ENCODE assay signal across 22 cellular contexts in genomic region chr2:57156231-57156924, GRCh38.
"Had no signal": no experiment of that assay in that cellular context is flagged by ENCODE, and none has a peak within 500 bp of the region (broad histone marks: within the 10 kb centered on the region; RNA-seq: fewer than 3 reads in every experiment).

No MANE protein-coding gene starts in this region.

- H3K36me3 Mint-ChIP-seq: stimulated activated memory B cell treated with anti-CD40 and anti-IgM and Interleukin-4, amounts not matched to agents 10 μg/mL and 1 μg/mL and 100 μg/mL, for 72 hours had no signal

- H3K27me3 ChIP-seq: neutrophil, spleen, tibial artery, upper lobe of right lung, vagina had no signal

- FAIRE-seq: frontal cortex, islet of Langerhans had no signal

- ATAC-seq: heart right ventricle; mucosa of descending colon; naive thymus-derived CD8-positive, alpha-beta T cell; psoas muscle; sciatic nerve; stimulated activated memory B cell treated with anti-CD40 and anti-IgM and Interleukin-4, amounts not matched to agents 10 μg/mL and 1 μg/mL and 100 μg/mL, for 72 hours; upper lobe of right lung had no signal

- H3K4me1 Mint-ChIP-seq: naive thymus-derived CD8-positive, alpha-beta T cell; stimulated activated memory B cell treated with anti-CD40 and anti-IgM and Interleukin-4, amounts not matched to agents 10 μg/mL and 1 μg/mL and 100 μg/mL, for 72 hours had no signal

- DNase-seq: effector CD4-positive, alpha-beta T cell; heart right ventricle; hypothalamus; kidney glomerular epithelial cell; mucosa of descending colon; naive thymus-derived CD8-positive, alpha-beta T cell; psoas muscle; retina; spleen; stimulated activated CD4-positive, alpha-beta T cell treated with anti-CD3 and anti-CD28 coated beads, Interleukin-15, amount 100 ng/mL, for 24 hours; stimulated activated CD4-positive, alpha-beta T cell treated with anti-CD3 and anti-CD28 coated beads, Interleukin-1b, Interleukin-23, amount 100 ng/mL, for 48 hours; stimulated activated CD4-positive, alpha-beta T cell treated with anti-CD3 and anti-CD28 coated beads, Interleukin-4, amount 100 ng/mL, for 24 hours; tibial artery; upper lobe of right lung had no signal

- H3K27ac Mint-ChIP-seq: naive thymus-derived CD8-positive, alpha-beta T cell; stimulated activated memory B cell treated with anti-CD40 and anti-IgM and Interleukin-4, amounts not matched to agents 10 μg/mL and 1 μg/mL and 100 μg/mL, for 72 hours; stimulated activated naive CD8-positive, alpha-beta T cell treated with anti-CD3 and anti-CD28 coated beads, Interleukin-15, Interleukin-2, amounts not matched to agents 100 ng/mL and 50 ng/mL, for 24 hours had no signal

- H3K4me3 Mint-ChIP-seq: naive thymus-derived CD8-positive, alpha-beta T cell; stimulated activated memory B cell treated with anti-CD40 and anti-IgM and Interleukin-4, amounts not matched to agents 10 μg/mL and 1 μg/mL and 100 μg/mL, for 72 hours; stimulated activated naive CD8-positive, alpha-beta T cell treated with anti-CD3 and anti-CD28 coated beads, Interleukin-15, Interleukin-2, amounts not matched to agents 100 ng/mL and 50 ng/mL, for 24 hours had no signal

- H3K27ac ChIP-seq: coronary artery, heart right ventricle, neutrophil, psoas muscle, spleen, tibial artery, upper lobe of right lung, vagina had no signal

- H3K36me3 ChIP-seq: heart right ventricle, neutrophil, spleen, tibial artery, upper lobe of right lung, vagina had no signal

- H3K27me3 Mint-ChIP-seq: naive thymus-derived CD8-positive, alpha-beta T cell; stimulated activated memory B cell treated with anti-CD40 and anti-IgM and Interleukin-4, amounts not matched to agents 10 μg/mL and 1 μg/mL and 100 μg/mL, for 72 hours; stimulated activated naive CD8-positive, alpha-beta T cell treated with anti-CD3 and anti-CD28 coated beads, Interleukin-15, Interleukin-2, amounts not matched to agents 100 ng/mL and 50 ng/mL, for 24 hours had no signal

- H3K4me1 ChIP-seq: heart right ventricle, psoas muscle, spleen, tibial artery, upper lobe of right lung, vagina had no signal

- H3K4me3 ChIP-seq: coronary artery, heart right ventricle, mucosa of descending colon, psoas muscle, spleen, tibial artery, upper lobe of right lung, vagina had no signal

- H3K9me3 ChIP-seq: neutrophil, psoas muscle, upper lobe of right lung, vagina had no signal
